Comparison of ENCODE assay signal across 8 cellular contexts in the genomic region with DNA sequence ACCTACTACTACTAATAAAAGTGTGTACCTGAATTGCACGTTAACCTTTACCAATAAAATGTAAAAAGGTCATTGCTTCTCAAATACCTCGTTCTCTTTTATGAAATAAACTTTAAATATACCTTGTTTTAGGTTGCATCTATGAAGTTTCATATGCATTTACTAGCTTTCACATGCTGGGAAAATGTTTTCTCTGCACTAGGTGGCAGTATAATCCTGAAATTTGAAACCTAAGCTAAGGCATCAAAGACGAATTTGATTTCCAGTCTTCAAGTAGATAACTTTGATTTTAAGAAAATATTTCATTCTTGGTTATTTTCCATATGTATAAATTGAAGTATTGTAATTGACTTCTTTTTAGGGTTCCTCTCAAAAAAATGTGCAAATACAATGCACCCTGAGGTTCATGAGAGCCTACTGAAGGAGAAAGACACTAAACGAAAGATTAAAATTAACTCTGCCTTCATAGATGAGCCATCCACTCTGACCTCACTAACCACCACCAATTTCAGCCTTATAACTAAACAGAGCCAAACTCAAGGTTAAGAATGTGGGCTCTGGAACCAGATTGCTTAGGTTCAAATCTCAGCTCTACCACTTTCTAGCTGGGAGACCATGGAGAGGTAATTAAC. TPM values are rescaled to one million over a fixed set of nuclear protein-coding genes. Genes with fewer than 3 reads are reported as not detected.
DNase-seq lines count a peak whose midpoint lies in the region; ATAC-seq and TF ChIP-seq lines count a peak whose summit lies in the region.

No MANE protein-coding gene starts in this region.

- no peaks in the 10 kb centered on the region for H3K4me1 Mint-ChIP-seq in activated CD4-positive, alpha-beta T cell treated with anti-CD3 and anti-CD28 coated beads, Interleukin-2, amount 10 ng/mL, durations not matched to agents 24 days and 14 days
- peaks cover 5% of the 10 kb centered on the region for H3K4me1 Mint-ChIP-seq in activated CD4-positive, alpha-beta T cell treated with anti-CD3 and anti-CD28 coated beads for 36 hours
- H3K4me1 Mint-ChIP-seq in stimulated activated memory B cell treated with anti-CD40 and anti-IgM and Interleukin-4, amounts not matched to agents 10 μg/mL and 1 μg/mL and 100 μg/mL, for 72 hours, result no peaks in the 10 kb centered on the region

- H3K4me3 ChIP-seq in NB4 (ENCODE audit: low read depth, low read length), result no peak overlapping the region

- no peak for ATAC-seq in activated CD4-positive, alpha-beta T cell treated with anti-CD3 and anti-CD28 coated beads for 36 hours
- ATAC-seq in left colon (peak; percentile 58), GM18519 (IDR thresholded peaks at IDR 0.05; ENCODE audit: low FRiP score, unreplicated experiment) (no peak)
- ATAC-seq in stimulated activated memory B cell treated with anti-CD40 and anti-IgM and Interleukin-4, amounts not matched to agents 10 μg/mL and 1 μg/mL and 100 μg/mL, for 72 hours, result no peak

- CTCF ChIA-PET in activated CD4-positive, alpha-beta T cell treated with anti-CD3 and anti-CD28 coated beads for 36 hours (lab: Charles Lee), result interaction anchor here (0.7 to 4.1 kb wide), 28 partner anchors 11 to 1004 kb away, joined by 3 to 126 read pairs (median 5); partner anchors contain the start of gene FAM135A

- no peak overlapping the region for H3K27ac Mint-ChIP-seq in activated CD4-positive, alpha-beta T cell treated with anti-CD3 and anti-CD28 coated beads, Interleukin-2, amount 10 ng/mL, durations not matched to agents 24 days and 14 days
- H3K27ac Mint-ChIP-seq in activated CD4-positive, alpha-beta T cell treated with anti-CD3 and anti-CD28 coated beads for 36 hours, result no peak overlapping the region
- no peak overlapping the region for H3K27ac Mint-ChIP-seq in stimulated activated memory B cell treated with anti-CD40 and anti-IgM and Interleukin-4, amounts not matched to agents 10 μg/mL and 1 μg/mL and 100 μg/mL, for 72 hours

- H3K4me3 Mint-ChIP-seq in activated CD4-positive, alpha-beta T cell treated with anti-CD3 and anti-CD28 coated beads, Interleukin-2, amount 10 ng/mL, durations not matched to agents 24 days and 14 days, result no peak overlapping the region
- H3K4me3 Mint-ChIP-seq in activated CD4-positive, alpha-beta T cell treated with anti-CD3 and anti-CD28 coated beads for 36 hours, result no peak overlapping the region
- no peak overlapping the region for H3K4me3 Mint-ChIP-seq in stimulated activated memory B cell treated with anti-CD40 and anti-IgM and Interleukin-4, amounts not matched to agents 10 μg/mL and 1 μg/mL and 100 μg/mL, for 72 hours

- peaks cover 20% of the 10 kb centered on the region for H3K27me3 Mint-ChIP-seq in activated CD4-positive, alpha-beta T cell treated with anti-CD3 and anti-CD28 coated beads, Interleukin-2, amount 10 ng/mL, durations not matched to agents 24 days and 14 days
- H3K27me3 Mint-ChIP-seq in activated CD4-positive, alpha-beta T cell treated with anti-CD3 and anti-CD28 coated beads for 36 hours, result peaks cover 23% of the 10 kb centered on the region
- H3K27me3 Mint-ChIP-seq in stimulated activated memory B cell treated with anti-CD40 and anti-IgM and Interleukin-4, amounts not matched to agents 10 μg/mL and 1 μg/mL and 100 μg/mL, for 72 hours, result peaks cover 21% of the 10 kb centered on the region

- no peak for TF ChIP-seq POLR2A in NB4 (IDR thresholded peaks at IDR 0.05; ENCODE audit: extremely low read depth, insufficient read length)

- intact Hi-C loops in activated CD4-positive, alpha-beta T cell treated with anti-CD3 and anti-CD28 coated beads, Interleukin-2, amount 10 ng/mL, durations not matched to agents 24 days and 14 days (cut with micrococcal nuclease), result loop anchor here (1.0 to 10.0 kb wide), 4 partner anchors 59 to 703 kb away; no protein-coding TSS in a partner anchor
- intact Hi-C loops in activated CD4-positive, alpha-beta T cell treated with anti-CD3 and anti-CD28 coated beads for 36 hours (cut with DNase I, micrococcal nuclease), result loop anchor here (1.0 to 5.0 kb wide), 7 partner anchors 59 to 703 kb away; partner anchors contain the start of gene B3GAT2 (in 1 of the 2)
- intact Hi-C loops in left colon (cut with DNase I, micrococcal nuclease), result loop anchor here in 1 of 2 donors (5.0 kb wide), 1 partner anchor 57 kb away; no protein-coding TSS in a partner anchor

- peak; percentile 63 for DNase-seq in activated CD4-positive, alpha-beta T cell treated with anti-CD3 and anti-CD28 coated beads, Interleukin-2, amount 10 ng/mL, durations not matched to agents 24 days and 14 days
- DNase-seq in activated CD4-positive, alpha-beta T cell treated with anti-CD3 and anti-CD28 coated beads for 36 hours, result no peak
- DNase-seq in NB4 (ENCODE audit: low read depth) (peak; percentile 57), astrocyte of the hippocampus (ENCODE audit: low read depth, low spot score) (peak; percentile 65), left colon (no peak), NCI-H187 (lab: John Stamatoyannopoulos, UW) (no peak)

- POLR2A ChIA-PET in activated CD4-positive, alpha-beta T cell treated with anti-CD3 and anti-CD28 coated beads for 36 hours (lab: Charles Lee), result no interaction called here

- H3K36me3 Mint-ChIP-seq in activated CD4-positive, alpha-beta T cell treated with anti-CD3 and anti-CD28 coated beads, Interleukin-2, amount 10 ng/mL, durations not matched to agents 24 days and 14 days (ENCODE audit: low read depth), result no peaks in the 10 kb centered on the region
- no peaks in the 10 kb centered on the region for H3K36me3 Mint-ChIP-seq in activated CD4-positive, alpha-beta T cell treated with anti-CD3 and anti-CD28 coated beads for 36 hours (ENCODE audit: low read depth)
- H3K36me3 Mint-ChIP-seq in stimulated activated memory B cell treated with anti-CD40 and anti-IgM and Interleukin-4, amounts not matched to agents 10 μg/mL and 1 μg/mL and 100 μg/mL, for 72 hours, result no peaks in the 10 kb centered on the region

- no peaks in the 10 kb centered on the region for H3K9me3 Mint-ChIP-seq in activated CD4-positive, alpha-beta T cell treated with anti-CD3 and anti-CD28 coated beads, Interleukin-2, amount 10 ng/mL, durations not matched to agents 24 days and 14 days
- H3K9me3 Mint-ChIP-seq in activated CD4-positive, alpha-beta T cell treated with anti-CD3 and anti-CD28 coated beads for 36 hours (ENCODE audit: low read depth), result no peaks in the 10 kb centered on the region
- H3K9me3 Mint-ChIP-seq in stimulated activated memory B cell treated with anti-CD40 and anti-IgM and Interleukin-4, amounts not matched to agents 10 μg/mL and 1 μg/mL and 100 μg/mL, for 72 hours, result no peaks in the 10 kb centered on the region

- TF ChIP-seq CTCF in NB4 (IDR thresholded peaks at IDR 0.05; ENCODE audit: low read depth, low read length), result peak; percentile 43

RNA-seq across cellular contexts. Expression of gene COL9A1, which starts 7.3 kb away (rescaled TPM):
- total RNA-seq in activated CD4-positive, alpha-beta T cell treated with anti-CD3 and anti-CD28 coated beads, Interleukin-2, amount 10 ng/mL, durations not matched to agents 24 days and 14 days, result not detected in 2 replicates
- not detected for total RNA-seq in activated CD4-positive, alpha-beta T cell treated with anti-CD3 and anti-CD28 coated beads for 36 hours
- 1 to 10 TPM in 1 of 2 donors, under 1 TPM in 1; 0.64 to 1.6 TPM for total RNA-seq in left colon

Comparison
In these comparisons a context has a peak if more than half of its experiments do, and no peak if none do; other contexts are left out.
1. DNase-seq: peak in activated CD4-positive, alpha-beta T cell treated with anti-CD3 and anti-CD28 coated beads, Interleukin-2, amount 10 ng/mL, durations not matched to agents 24 days and 14 days (single experiment), NB4 (single experiment) and astrocyte of the hippocampus (single experiment); none in activated CD4-positive, alpha-beta T cell treated with anti-CD3 and anti-CD28 coated beads for 36 hours (single experiment), left colon (0 of 2) and NCI-H187 (0 of 2).